ENCODE assay signal across 1 cellular context in genomic region chr15:95265419-95265997, GRCh38.
TF ChIP-seq lines count a peak whose summit lies in the region.

No MANE protein-coding gene starts in this region.

TF ChIP-seq in GM12878, 131 proteins besides CTCF, POLR2A, EP300 and RAD21:
- no peak for TF ChIP-seq BRCA1 (IDR thresholded peaks at IDR 0.05; ENCODE audit: low read depth, low read length)
- no peak for TF ChIP-seq RFX5 (IDR thresholded peaks at IDR 0.05; ENCODE audit: low read depth, low read length)
- peak; percentile 74 for TF ChIP-seq ATF7 (IDR thresholded peaks at IDR 0.05; ENCODE audit: low read depth)
- no peak for TF ChIP-seq CEBPZ (IDR thresholded peaks at IDR 0.05; ENCODE audit: low read depth, low read length)
- no peak for TF ChIP-seq PRDM15 (CRISPR knock-in tag; IDR thresholded peaks at IDR 0.05)
- TF ChIP-seq BCL11A (IDR thresholded peaks at IDR 0.05; ENCODE audit: low read depth, low read length) = peak; percentile 18; the same call in 1 of the 2 replicates
- TF ChIP-seq GATAD2B (conservative IDR thresholded peaks at IDR 0.05; ENCODE audit: low read depth) = no peak
- TF ChIP-seq SIX5 (IDR thresholded peaks at IDR 0.05; ENCODE audit: low read depth, low read length, severe bottlenecking) = no peak
- TF ChIP-seq CREM (IDR thresholded peaks at IDR 0.05; ENCODE audit: low read depth) = no peak
- TF ChIP-seq PAX8 (IDR thresholded peaks at IDR 0.05) = no peak
- TF ChIP-seq MTA3 (IDR thresholded peaks at IDR 0.05; ENCODE audit: borderline replicate concordance, low read length) = no peak
- peak; percentile 7; the same call in 1 of the 2 replicates for TF ChIP-seq SPI1 (IDR thresholded peaks at IDR 0.05; ENCODE audit: borderline replicate concordance, insufficient read depth, low read depth, low read length)
- TF ChIP-seq CHD1 (IDR thresholded peaks at IDR 0.05; ENCODE audit: low read depth, low read length) = no peak
- no peak for TF ChIP-seq POLR2AphosphoS5 (IDR thresholded peaks at IDR 0.05; ENCODE audit: low read length)
- no peak for TF ChIP-seq TCF12 (IDR thresholded peaks at IDR 0.05; ENCODE audit: low read depth, low read length)
- no peak for TF ChIP-seq HSF1 (IDR thresholded peaks at IDR 0.05; ENCODE audit: low read depth, low read length)
- no peak for TF ChIP-seq PAX5 (IDR thresholded peaks at IDR 0.05; ENCODE audit: borderline replicate concordance, low read depth, low read length)
- no peak for TF ChIP-seq IKZF2 (IDR thresholded peaks at IDR 0.05)
- TF ChIP-seq RUNX3 (IDR thresholded peaks at IDR 0.05; ENCODE audit: low read length) = no peak
- no peak for TF ChIP-seq SREBF1 (IDR thresholded peaks at IDR 0.05; ENCODE audit: low read length)
TF ChIP-seq in GM12878: peak in this region for 3.
